In genomic region chr6:106858653-106859092, GRCh38 we compare ENCODE assay signal across 14 cellular contexts.
DNase-seq lines count a peak whose midpoint lies in the region; ATAC-seq, FAIRE-seq and TF ChIP-seq lines count a peak whose summit lies in the region.
"Had no signal": no experiment of that assay in that cellular context is flagged by ENCODE, and none has a peak within 500 bp of the region (broad histone marks: within the 10 kb centered on the region; RNA-seq: fewer than 3 reads in every experiment).

No MANE protein-coding gene starts in this region.

- TF ChIP-seq EP300 in HepG2 (IDR thresholded peaks at IDR 0.05; ENCODE audit: low read depth in 2 of 2, low read length in 2 of 2) (no peak), HepG2 (CRISPR knock-in tag; IDR thresholded peaks at IDR 0.05; ENCODE audit: borderline replicate concordance) (no peak)

- DNase-seq in HepG2 (ENCODE audit: low spot score) (no peak), right lobe of liver (no peak), amniotic epithelial cell (ENCODE audit: low read depth) (peak; percentile 82), glomerular visceral epithelial cell (ENCODE audit: extremely low spot score) (peak; percentile 59), aorta (no peak), NCI-H1105 (lab: John Stamatoyannopoulos, UW) (no peak), GM19240 (ENCODE audit: insufficient read length, low spot score) (no peak)
- DNase-seq in natural killer cell treated with Interleukin-12 subunit alpha and Interleukin-12 subunit beta and Interleukin-15 and Interleukin-18, amount 100 ng/mL, for 72 hours (ENCODE audit: low spot score), result no peak
- DNase-seq: activated CD4-positive, alpha-beta T cell treated with anti-CD3 and anti-CD28 coated beads for 48 hours; cortex of kidney; GDM1; Karpas-422; NCI-H2227 treated with DMSO at 0.1 percent for 48 hours; spleen had no signal

- POLR2A ChIA-PET in HepG2 (lab: Yijun Ruan, JAX), result no interaction called here

- no peaks in the 10 kb centered on the region for H4K20me1 ChIP-seq in HepG2 (ENCODE audit: insufficient read depth, low read length)

- H3K9me3 ChIP-seq in HepG2 (ENCODE audit: low read length) (peaks cover 27% of the 10 kb centered on the region), right lobe of liver (no peaks in the 10 kb centered on the region), aorta (ENCODE audit: control insufficient read depth, low read length) (no peaks in the 10 kb centered on the region)

- H3K27ac ChIP-seq in HepG2 (ENCODE audit: extremely low read length, insufficient read depth, low read length) (no peak overlapping the region), right lobe of liver (no peak overlapping the region), aorta (ENCODE audit: low read depth in 1 of 2, low read length in 2 of 2) (no peak overlapping the region)
- H3K27ac ChIP-seq: spleen had no signal

- H3K4me1 ChIP-seq in HepG2 (ENCODE audit: insufficient read depth, low read length) (no peaks in the 10 kb centered on the region), right lobe of liver (no peaks in the 10 kb centered on the region), aorta (ENCODE audit: control insufficient read depth in 1 of 2, insufficient read depth in 2 of 2, low read length in 2 of 2) (no peaks in the 10 kb centered on the region)
- H3K4me1 ChIP-seq: spleen had no signal

- no peaks in the 10 kb centered on the region for H3K79me2 ChIP-seq in HepG2 (ENCODE audit: insufficient read depth, low read length)

- no peak overlapping the region for H3K4me3 Mint-ChIP-seq in natural killer cell treated with Interleukin-12 subunit alpha and Interleukin-12 subunit beta and Interleukin-15 and Interleukin-18, amount 100 ng/mL, for 72 hours

- no peaks in the 10 kb centered on the region for H3K36me3 ChIP-seq in HepG2 (replicated peaks in 1 of 2; ENCODE audit: control insufficient read depth in 1 of 2, insufficient read depth in 2 of 2, low read length in 2 of 2)
- no peaks in the 10 kb centered on the region for H3K36me3 ChIP-seq in right lobe of liver
- H3K36me3 ChIP-seq in aorta (ENCODE audit: control insufficient read depth in 1 of 2, insufficient read depth in 2 of 2, low read length in 1 of 2), result no peaks in the 10 kb centered on the region
- H3K36me3 ChIP-seq: spleen had no signal

- H3K27me3 ChIP-seq in HepG2 (ENCODE audit: control insufficient read depth in 1 of 2, insufficient read depth in 2 of 2, low read length in 2 of 2) (no peaks in the 10 kb centered on the region), right lobe of liver (no peaks in the 10 kb centered on the region), aorta (ENCODE audit: control insufficient read depth in 1 of 2, insufficient read depth in 2 of 2, low read length in 1 of 2) (no peaks in the 10 kb centered on the region)
- H3K27me3 ChIP-seq: spleen had no signal

- WGBS in HepG2 (ENCODE audit: low lambda C conversion rate), result 0% methylated on average over 3 of the region's 3 CpGs
- WGBS in right lobe of liver (ENCODE audit: insufficient coverage, low coverage, low lambda C conversion rate, missing lambda C conversion rate), result 89% methylated on average over 3 of the region's 3 CpGs
- WGBS in aorta, 2 donors, result 60 to 67% methylated on average over 3 of the region's 3 CpGs

- CTCF ChIA-PET in HepG2 (lab: Yijun Ruan, JAX; ENCODE audit: low intra/inter-chr PET ratio, low total read pairs), result no interaction called here

- ATAC-seq in HepG2 (no peak), right lobe of liver (no peak), aorta (ENCODE audit: low FRiP score) (peak; percentile 36)
- ATAC-seq in natural killer cell treated with Interleukin-12 subunit alpha and Interleukin-12 subunit beta and Interleukin-15 and Interleukin-18, amount 100 ng/mL, for 72 hours, result no peak

- no peak overlapping the region for H3K27ac Mint-ChIP-seq in natural killer cell treated with Interleukin-12 subunit alpha and Interleukin-12 subunit beta and Interleukin-15 and Interleukin-18, amount 100 ng/mL, for 72 hours

- TF ChIP-seq CTCF in HepG2 (CRISPR knock-in tag; IDR thresholded peaks at IDR 0.05), result no peak
- no peak for TF ChIP-seq CTCF in right lobe of liver (IDR thresholded peaks at IDR 0.05)

- H3K9ac ChIP-seq in HepG2 (ENCODE audit: insufficient read depth, low read depth, low read length), result no peak overlapping the region

- no peaks in the 10 kb centered on the region for H3K4me1 Mint-ChIP-seq in natural killer cell treated with Interleukin-12 subunit alpha and Interleukin-12 subunit beta and Interleukin-15 and Interleukin-18, amount 100 ng/mL, for 72 hours (ENCODE audit: low read depth in 2 of 2)

- in situ Hi-C loops in HepG2 (cut with HindIII; ENCODE audit: extremely low pct_ligation_motif_present, low pct_unique_long_range_greater_than_20kb), result no loop called here

- peaks cover 3% of the 10 kb centered on the region for H3K9me3 Mint-ChIP-seq in natural killer cell treated with Interleukin-12 subunit alpha and Interleukin-12 subunit beta and Interleukin-15 and Interleukin-18, amount 100 ng/mL, for 72 hours

- no peak for TF ChIP-seq RAD21 in HepG2 (CRISPR knock-in tag; IDR thresholded peaks at IDR 0.05)

- no peak overlapping the region for H2AFZ ChIP-seq in HepG2 (ENCODE audit: low read length)

- intact Hi-C loops in HepG2 (cut with micrococcal nuclease; ENCODE audit: unreplicated experiment), result no loop called here
- intact Hi-C loops in right lobe of liver (cut with DNase I), result no loop called here
- intact Hi-C loops in aorta (cut with DNase I), result no loop called here

- TF ChIP-seq POLR2A in HepG2 (IDR thresholded peaks at IDR 0.05; ENCODE audit: insufficient read depth in 1 of 2, low read depth in 2 of 2, low read length in 2 of 2) (no peak), right lobe of liver (IDR thresholded peaks at IDR 0.05) (no peak)

- H3K36me3 Mint-ChIP-seq in natural killer cell treated with Interleukin-12 subunit alpha and Interleukin-12 subunit beta and Interleukin-15 and Interleukin-18, amount 100 ng/mL, for 72 hours, result no peaks in the 10 kb centered on the region

- peak overlapping the region; percentile 9 for H3K4me2 ChIP-seq in HepG2 (ENCODE audit: low read depth, low read length)

- no peak for FAIRE-seq in HepG2 (lab: Jason Lieb, UNC)

- H3K4me3 ChIP-seq in HepG2 (replicated peaks in 1 of 3; ENCODE audit: insufficient read depth in 1 of 3, low read depth in 2 of 3, low read length in 3 of 3) (no peak overlapping the region), right lobe of liver (no peak overlapping the region), aorta (ENCODE audit: low read length in 2 of 2) (no peak overlapping the region)
- H3K4me3 ChIP-seq: spleen had no signal

- H3K27me3 Mint-ChIP-seq in natural killer cell treated with Interleukin-12 subunit alpha and Interleukin-12 subunit beta and Interleukin-15 and Interleukin-18, amount 100 ng/mL, for 72 hours, result peaks cover 5 to 10% of the 10 kb centered on the region in 2 donors

- no TSS peak for BruUV-seq in HepG2 (replicated peaks; lab: Mats Ljungman, UMichigan)

TF ChIP-seq in HepG2, 621 proteins besides CTCF, POLR2A, EP300 and RAD21 (continues in another document):
- TF ChIP-seq PITX1 (CRISPR knock-in tag; IDR thresholded peaks at IDR 0.05) (no peak), MYNN (CRISPR knock-in tag; IDR thresholded peaks at IDR 0.05; ENCODE audit: low read depth) (no peak), ZBTB3 (CRISPR knock-in tag; IDR thresholded peaks at IDR 0.05; ENCODE audit: borderline replicate concordance, low read depth) (no peak), NFKB2 (CRISPR knock-in tag; IDR thresholded peaks at IDR 0.05; ENCODE audit: borderline replicate concordance) (no peak), NPAS2 (CRISPR knock-in tag; IDR thresholded peaks at IDR 0.05; ENCODE audit: borderline replicate concordance) (no peak), MED1 (CRISPR knock-in tag; IDR thresholded peaks at IDR 0.05) (no peak), AHR (CRISPR knock-in tag; IDR thresholded peaks at IDR 0.05) (no peak), DZIP1 (CRISPR knock-in tag; IDR thresholded peaks at IDR 0.05) (no peak), ZFP36L1 (CRISPR knock-in tag; IDR thresholded peaks at IDR 0.05) (no peak), THRA (CRISPR knock-in tag; IDR thresholded peaks at IDR 0.05; ENCODE audit: borderline replicate concordance) (no peak), GABPA (IDR thresholded peaks at IDR 0.05; ENCODE audit: low read depth, low read length) (no peak), GABPA (CRISPR knock-in tag; IDR thresholded peaks at IDR 0.05; ENCODE audit: low read depth) (no peak), KLF15 (CRISPR knock-in tag; IDR thresholded peaks at IDR 0.05; ENCODE audit: borderline replicate concordance) (no peak), ZNF337 (CRISPR knock-in tag; IDR thresholded peaks at IDR 0.05; ENCODE audit: borderline replicate concordance, low read depth) (no peak), U2AF1 (optimal IDR thresholded peaks at IDR 0.05; ENCODE audit: low read depth, low read length) (no peak)

Comparison
In these comparisons a context has a peak if more than half of its experiments do, and no peak if none do; other contexts are left out.
1. DNase-seq: peak in amniotic epithelial cell (single experiment) and glomerular visceral epithelial cell (single experiment); none in HepG2 (single experiment), right lobe of liver (0 of 3), aorta (0 of 2), NCI-H1105 (single experiment), GM19240 (single experiment) and natural killer cell treated with Interleukin-12 subunit alpha and Interleukin-12 subunit beta and Interleukin-15 and Interleukin-18, amount 100 ng/mL, for 72 hours (single experiment).